ENCODE assay signal across 8 cellular contexts in the genomic region with DNA sequence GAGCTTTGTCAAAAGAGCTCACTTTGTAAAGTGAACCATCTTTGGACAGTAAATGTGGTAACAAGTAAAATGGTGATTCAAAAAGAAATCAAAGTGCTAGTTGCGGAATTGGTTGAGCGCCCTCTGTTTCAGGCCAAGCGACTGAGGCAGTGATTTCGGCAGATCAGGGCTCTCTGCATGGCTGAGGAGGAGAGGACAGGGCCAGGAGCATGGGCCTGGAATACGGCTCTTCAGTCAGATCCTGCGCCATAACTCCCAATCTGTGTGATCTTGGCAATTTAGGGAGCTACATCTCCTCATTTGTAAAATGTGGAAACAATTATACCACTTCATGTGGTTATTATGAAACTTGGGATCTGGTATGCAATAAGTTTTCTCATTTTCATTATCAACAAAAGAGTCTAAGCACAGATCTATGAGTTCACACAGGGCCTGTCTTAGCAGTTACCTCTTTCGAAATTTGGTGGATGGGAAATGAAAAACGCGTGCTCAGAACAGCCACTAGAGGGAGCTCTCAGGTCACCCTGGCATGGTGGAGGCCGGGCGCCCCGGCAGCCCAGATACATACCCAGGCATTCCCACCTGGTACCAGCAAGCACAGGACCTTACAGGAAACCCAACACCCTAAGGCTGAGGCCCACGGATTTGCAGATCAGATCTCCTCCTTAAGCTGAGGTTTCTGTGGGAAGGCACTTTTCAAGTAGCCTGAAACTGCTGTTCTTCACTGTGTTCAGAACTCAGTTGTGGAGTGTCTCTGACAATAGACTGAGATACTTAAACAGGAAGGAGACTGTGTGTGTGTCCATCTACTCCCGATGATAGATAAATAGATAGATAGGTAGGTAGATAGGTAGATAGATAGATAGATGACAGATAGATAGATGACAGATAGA.
DNase-seq lines count a peak whose midpoint lies in the region; ATAC-seq and TF ChIP-seq lines count a peak whose summit lies in the region.

No MANE protein-coding gene starts in this region.

- H3K9ac ChIP-seq in adipocyte (ENCODE audit: low read length), result peak overlapping the region; percentile 20

- H3K4me3 ChIP-seq in GM12875 (ENCODE audit: low read depth, low read length) (no peak overlapping the region), HAP-1 (no peak overlapping the region), MG63 (no peak overlapping the region), adipocyte (ENCODE audit: low read length) (no peak overlapping the region), right atrium auricular region (no peak overlapping the region), gastrocnemius medialis (no peak overlapping the region)

- TF ChIP-seq POLR2A in gastrocnemius medialis (IDR thresholded peaks at IDR 0.05), result no peak

- peak; percentile 87 for TF ChIP-seq CTCF in GM12875 (IDR thresholded peaks at IDR 0.05; ENCODE audit: borderline replicate concordance, insufficient read depth, low read depth, low read length)
- TF ChIP-seq CTCF in right atrium auricular region (IDR thresholded peaks at IDR 0.05), result peak; percentile 73 to 95
- TF ChIP-seq CTCF in gastrocnemius medialis (IDR thresholded peaks at IDR 0.05 in 4 of 5, conservative IDR thresholded peaks at IDR 0.05 in 1 of 5), result peak; percentile 81 to 90 (median 89)

- H3K27me3 ChIP-seq in HAP-1 (ENCODE audit: low read depth) (no peaks in the 10 kb centered on the region), MG63 (no peaks in the 10 kb centered on the region), adipocyte (replicated peaks; ENCODE audit: control insufficient read depth, insufficient read depth, low read length) (no peaks in the 10 kb centered on the region), right atrium auricular region (no peaks in the 10 kb centered on the region), gastrocnemius medialis (no peaks in the 10 kb centered on the region)

- intact Hi-C loops in gastrocnemius medialis (cut with DNase I; ENCODE audit: low total_unique reads), result loop anchor here (2.0 to 5.0 kb wide), 3 partner anchors 80 to 476 kb away; no protein-coding TSS in a partner anchor

- H3K4me1 ChIP-seq in HAP-1 (no peaks in the 10 kb centered on the region), adipocyte (ENCODE audit: control insufficient read depth, insufficient read depth, low read length) (peaks cover 24% of the 10 kb centered on the region), right atrium auricular region (peaks cover 0 to 11% of the 10 kb centered on the region in 2 donors), gastrocnemius medialis (peaks cover 8 to 13% of the 10 kb centered on the region in 2 donors)

- H3K9me3 ChIP-seq in HAP-1, result no peaks in the 10 kb centered on the region
- H3K9me3 ChIP-seq in MG63, result no peaks in the 10 kb centered on the region
- H3K9me3 ChIP-seq in adipocyte (ENCODE audit: control insufficient read depth, low read length), result peaks cover 6% of the 10 kb centered on the region
- no peaks in the 10 kb centered on the region for H3K9me3 ChIP-seq in right atrium auricular region
- H3K9me3 ChIP-seq in gastrocnemius medialis, result no peaks in the 10 kb centered on the region

- ATAC-seq in gastrocnemius medialis, result peak; percentile 73 to 77

- DNase-seq in HAP-1 (ENCODE audit: low spot score in 2 of 2) (peak; percentile 27 to 64), MG63 (peak; percentile 43), SW480 (ENCODE audit: low spot score) (peak; percentile 79), adipocyte (ENCODE audit: low read depth) (peak; percentile 80), right atrium auricular region (ENCODE audit: low spot score) (peak; percentile 80), gastrocnemius medialis (peak; percentile 12 to 70), GF-D8 (lab: John Stamatoyannopoulos, UW) (no peak)

- in situ Hi-C loops in HAP-1 (cut with MboI; ENCODE audit: low sequenced_read_pairs), result loop anchor here (25.0 kb wide), 1 partner anchor 276 kb away; no protein-coding TSS in a partner anchor
- in situ Hi-C loops in gastrocnemius medialis (cut with MboI; ENCODE audit: low sequenced_read_pairs in 4 of 4), result loop anchor here in 3 of 4 donors (5.0 to 25.0 kb wide), 6 partner anchors 126 to 901 kb away; no protein-coding TSS in a partner anchor

- H3K27ac ChIP-seq in right atrium auricular region (peak overlapping the region; percentile 43 to 73), gastrocnemius medialis (peak overlapping the region; percentile 0 to 69 (median 52))

- no peaks in the 10 kb centered on the region for H3K36me3 ChIP-seq in HAP-1 (replicated peaks)
- no peaks in the 10 kb centered on the region for H3K36me3 ChIP-seq in MG63
- no peaks in the 10 kb centered on the region for H3K36me3 ChIP-seq in adipocyte (ENCODE audit: control insufficient read depth, insufficient read depth, low read length, severe bottlenecking)
- no peaks in the 10 kb centered on the region for H3K36me3 ChIP-seq in right atrium auricular region
- H3K36me3 ChIP-seq in gastrocnemius medialis, result no peaks in the 10 kb centered on the region
